Comparison of ENCODE assay signal across 1 cellular context in genomic region chr10:97525683-97526110, GRCh38.
A peak's percentile ranks its signal among the peaks of the same experiment; 100 is the strongest.
TF ChIP-seq lines count a peak whose summit lies in the region.

No MANE protein-coding gene starts in this region.

TF ChIP-seq in HepG2, 621 proteins besides CTCF, POLR2A, EP300 and RAD21 (continued from another document):
- TF ChIP-seq, protein P1, sequence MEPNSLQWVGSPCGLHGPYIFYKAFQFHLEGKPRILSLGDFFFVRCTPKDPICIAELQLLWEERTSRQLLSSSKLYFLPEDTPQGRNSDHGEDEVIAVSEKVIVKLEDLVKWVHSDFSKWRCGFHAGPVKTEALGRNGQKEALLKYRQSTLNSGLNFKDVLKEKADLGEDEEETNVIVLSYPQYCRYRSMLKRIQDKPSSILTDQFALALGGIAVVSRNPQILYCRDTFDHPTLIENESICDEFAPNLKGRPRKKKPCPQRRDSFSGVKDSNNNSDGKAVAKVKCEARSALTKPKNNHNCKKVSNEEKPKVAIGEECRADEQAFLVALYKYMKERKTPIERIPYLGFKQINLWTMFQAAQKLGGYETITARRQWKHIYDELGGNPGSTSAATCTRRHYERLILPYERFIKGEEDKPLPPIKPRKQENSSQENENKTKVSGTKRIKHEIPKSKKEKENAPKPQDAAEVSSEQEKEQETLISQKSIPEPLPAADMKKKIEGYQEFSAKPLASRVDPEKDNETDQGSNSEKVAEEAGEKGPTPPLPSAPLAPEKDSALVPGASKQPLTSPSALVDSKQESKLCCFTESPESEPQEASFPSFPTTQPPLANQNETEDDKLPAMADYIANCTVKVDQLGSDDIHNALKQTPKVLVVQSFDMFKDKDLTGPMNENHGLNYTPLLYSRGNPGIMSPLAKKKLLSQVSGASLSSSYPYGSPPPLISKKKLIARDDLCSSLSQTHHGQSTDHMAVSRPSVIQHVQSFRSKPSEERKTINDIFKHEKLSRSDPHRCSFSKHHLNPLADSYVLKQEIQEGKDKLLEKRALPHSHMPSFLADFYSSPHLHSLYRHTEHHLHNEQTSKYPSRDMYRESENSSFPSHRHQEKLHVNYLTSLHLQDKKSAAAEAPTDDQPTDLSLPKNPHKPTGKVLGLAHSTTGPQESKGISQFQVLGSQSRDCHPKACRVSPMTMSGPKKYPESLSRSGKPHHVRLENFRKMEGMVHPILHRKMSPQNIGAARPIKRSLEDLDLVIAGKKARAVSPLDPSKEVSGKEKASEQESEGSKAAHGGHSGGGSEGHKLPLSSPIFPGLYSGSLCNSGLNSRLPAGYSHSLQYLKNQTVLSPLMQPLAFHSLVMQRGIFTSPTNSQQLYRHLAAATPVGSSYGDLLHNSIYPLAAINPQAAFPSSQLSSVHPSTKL (CRISPR knock-in tag; IDR thresholded peaks at IDR 0.05) = peak; percentile 70
- TF ChIP-seq, protein P2, sequence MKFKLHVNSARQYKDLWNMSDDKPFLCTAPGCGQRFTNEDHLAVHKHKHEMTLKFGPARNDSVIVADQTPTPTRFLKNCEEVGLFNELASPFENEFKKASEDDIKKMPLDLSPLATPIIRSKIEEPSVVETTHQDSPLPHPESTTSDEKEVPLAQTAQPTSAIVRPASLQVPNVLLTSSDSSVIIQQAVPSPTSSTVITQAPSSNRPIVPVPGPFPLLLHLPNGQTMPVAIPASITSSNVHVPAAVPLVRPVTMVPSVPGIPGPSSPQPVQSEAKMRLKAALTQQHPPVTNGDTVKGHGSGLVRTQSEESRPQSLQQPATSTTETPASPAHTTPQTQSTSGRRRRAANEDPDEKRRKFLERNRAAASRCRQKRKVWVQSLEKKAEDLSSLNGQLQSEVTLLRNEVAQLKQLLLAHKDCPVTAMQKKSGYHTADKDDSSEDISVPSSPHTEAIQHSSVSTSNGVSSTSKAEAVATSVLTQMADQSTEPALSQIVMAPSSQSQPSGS (CRISPR knock-in tag; IDR thresholded peaks at IDR 0.05) = peak; percentile 40; the same call in 1 of the 2 replicates
- 0 out of 2 replicates have a peak, but pooled peaks have one; percentile 27 for TF ChIP-seq BCL6 (CRISPR knock-in tag; IDR thresholded peaks at IDR 0.05)
- no peak for TF ChIP-seq SNRNP70 (IDR thresholded peaks at IDR 0.05; ENCODE audit: low read depth, low read length)
- TF ChIP-seq, protein P3, sequence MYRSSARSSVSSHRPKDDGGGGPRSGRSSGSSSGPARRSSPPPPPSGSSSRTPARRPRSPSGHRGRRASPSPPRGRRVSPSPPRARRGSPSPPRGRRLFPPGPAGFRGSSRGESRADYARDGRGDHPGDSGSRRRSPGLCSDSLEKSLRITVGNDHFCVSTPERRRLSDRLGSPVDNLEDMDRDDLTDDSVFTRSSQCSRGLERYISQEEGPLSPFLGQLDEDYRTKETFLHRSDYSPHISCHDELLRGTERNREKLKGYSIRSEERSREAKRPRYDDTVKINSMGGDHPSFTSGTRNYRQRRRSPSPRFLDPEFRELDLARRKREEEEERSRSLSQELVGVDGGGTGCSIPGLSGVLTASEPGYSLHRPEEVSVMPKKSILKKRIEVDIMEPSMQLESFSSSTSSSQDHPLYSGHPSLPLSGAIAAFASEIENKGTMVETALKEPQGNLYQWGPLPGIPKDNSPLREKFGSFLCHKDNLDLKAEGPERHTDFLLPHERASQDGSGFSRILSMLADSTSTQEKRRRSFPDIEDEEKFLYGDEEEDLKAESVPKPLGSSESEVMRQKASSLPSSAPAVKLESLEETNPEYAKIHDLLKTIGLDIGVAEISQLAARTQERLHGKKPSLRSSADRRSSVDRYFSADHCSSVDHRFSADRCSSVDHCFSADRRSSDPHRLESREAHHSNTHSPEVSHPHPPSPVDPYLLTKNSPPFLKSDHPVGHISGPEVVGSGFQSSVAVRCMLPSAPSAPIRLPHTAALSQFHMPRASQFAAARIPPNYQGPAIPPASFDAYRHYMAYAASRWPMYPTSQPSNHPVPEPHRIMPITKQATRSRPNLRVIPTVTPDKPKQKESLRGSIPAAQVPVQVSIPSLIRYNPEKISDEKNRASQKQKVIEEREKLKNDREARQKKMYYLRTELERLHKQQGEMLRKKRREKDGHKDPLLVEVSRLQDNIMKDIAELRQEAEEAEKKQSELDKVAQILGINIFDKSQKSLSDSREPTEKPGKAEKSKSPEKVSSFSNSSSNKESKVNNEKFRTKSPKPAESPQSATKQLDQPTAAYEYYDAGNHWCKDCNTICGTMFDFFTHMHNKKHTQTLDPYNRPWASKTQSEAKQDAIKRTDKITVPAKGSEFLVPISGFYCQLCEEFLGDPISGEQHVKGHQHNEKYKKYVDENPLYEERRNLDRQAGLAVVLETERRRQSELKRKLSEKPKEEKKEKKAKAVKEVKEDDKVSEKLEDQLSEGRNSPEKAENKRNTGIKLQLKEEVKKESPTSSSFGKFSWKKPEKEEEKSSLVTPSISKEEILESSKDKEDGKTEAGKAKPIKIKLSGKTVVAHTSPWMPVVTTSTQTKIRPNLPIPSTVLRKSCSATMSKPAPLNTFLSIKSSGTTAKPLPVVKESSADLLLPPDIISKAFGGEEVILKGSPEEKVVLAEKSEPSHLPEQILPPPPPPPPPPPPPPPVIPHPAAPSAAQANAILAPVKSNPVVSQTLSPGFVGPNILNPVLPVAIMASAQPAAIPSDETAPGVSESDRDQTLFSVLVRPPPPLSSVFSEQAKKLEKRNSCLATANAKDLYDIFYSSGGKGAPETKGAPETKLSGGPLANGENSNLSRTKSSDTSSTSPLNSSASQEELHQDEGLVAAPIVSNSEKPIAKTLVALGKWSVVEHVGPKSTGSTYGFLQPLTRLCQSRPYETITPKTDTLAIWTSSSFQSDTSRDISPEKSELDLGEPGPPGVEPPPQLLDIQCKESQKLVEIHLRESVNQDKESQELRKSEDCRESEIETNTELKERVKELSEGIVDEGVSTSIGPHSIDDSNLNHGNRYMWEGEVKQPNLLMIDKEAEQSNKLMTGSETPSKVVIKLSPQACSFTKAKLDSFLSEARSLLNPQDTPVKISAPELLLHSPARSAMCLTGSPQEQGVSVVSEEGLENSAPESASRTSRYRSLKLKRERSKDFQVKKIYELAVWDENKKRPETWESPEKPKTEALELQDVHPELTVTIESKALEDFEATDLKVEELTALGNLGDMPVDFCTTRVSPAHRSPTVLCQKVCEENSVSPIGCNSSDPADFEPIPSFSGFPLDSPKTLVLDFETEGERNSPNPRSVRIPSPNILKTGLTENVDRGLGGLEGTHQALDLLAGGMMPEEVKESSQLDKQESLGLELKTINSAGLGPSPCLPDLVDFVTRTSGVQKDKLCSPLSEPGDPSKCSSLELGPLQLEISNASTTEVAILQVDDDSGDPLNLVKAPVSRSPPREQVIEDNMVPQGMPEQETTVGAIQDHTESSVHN (CRISPR knock-in tag; IDR thresholded peaks at IDR 0.05) = no peak
- no peak for TF ChIP-seq ZNF615 (CRISPR knock-in tag; IDR thresholded peaks at IDR 0.05; ENCODE audit: borderline replicate concordance)
- peak; percentile 58; the same call in 1 of the 2 replicates for TF ChIP-seq GATAD2A (CRISPR knock-in tag; IDR thresholded peaks at IDR 0.05)
- TF ChIP-seq PAXIP1 (CRISPR knock-in tag; conservative IDR thresholded peaks at IDR 0.05) = peak; percentile 56
